Comparison of ENCODE assay signal across 1 cellular context in the genomic region with DNA sequence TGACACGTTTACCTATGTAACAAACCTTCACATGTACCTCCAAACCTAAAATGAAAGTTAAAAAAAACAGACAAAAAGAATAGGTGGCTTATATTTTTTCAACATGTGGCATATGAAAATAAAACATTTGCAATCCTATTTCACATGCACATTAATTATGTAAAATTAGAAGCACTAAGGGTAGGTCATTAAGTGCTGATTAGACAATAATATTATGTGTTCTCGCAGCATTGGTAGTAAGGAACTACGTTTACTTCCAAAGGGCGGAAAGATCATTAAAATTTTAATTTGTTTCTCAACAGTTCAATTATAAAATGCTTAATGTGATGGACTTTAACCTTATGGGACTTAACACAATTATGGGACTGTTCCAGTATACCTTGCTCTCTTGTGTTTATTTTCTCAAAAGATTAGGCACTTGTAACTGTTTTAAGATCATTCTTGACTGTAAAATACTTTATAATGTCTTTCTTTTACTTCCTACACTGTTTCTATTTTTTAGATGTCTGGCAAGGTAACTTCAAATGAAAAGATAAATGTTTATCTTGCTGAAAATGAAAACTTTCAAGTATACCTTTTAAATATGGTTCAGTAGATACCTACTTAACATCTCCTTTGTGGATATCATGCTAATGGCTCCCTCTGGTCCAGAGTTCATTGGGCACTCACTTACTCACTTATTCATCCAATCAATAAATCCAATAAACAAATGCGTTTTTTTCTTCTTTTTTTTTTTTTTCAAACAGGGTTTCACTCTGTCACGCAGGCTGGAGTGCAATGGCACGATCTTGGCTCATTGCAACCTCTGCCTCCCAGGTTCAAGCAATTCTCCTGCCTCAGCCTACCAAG.
A peak's percentile ranks its signal among the peaks of the same experiment; 100 is the strongest.
TF ChIP-seq lines count a peak whose summit lies in the region.

No MANE protein-coding gene starts in this region.

TF ChIP-seq in K562, 482 proteins besides CTCF, POLR2A, EP300 and RAD21 (continued from another document):
- TF ChIP-seq C11orf30 (IDR thresholded peaks at IDR 0.05; ENCODE audit: low read depth) (peak; percentile 7; the same call in 1 of the 2 replicates), ZNF316 (IDR thresholded peaks at IDR 0.05) (peak; percentile 49), MAFG (tag; conservative IDR thresholded peaks at IDR 0.05) (0 out of 2 replicates have a peak, but pooled peaks have one; percentile 30), ZNF561 (CRISPR knock-in tag; conservative IDR thresholded peaks at IDR 0.05) (no peak), MAFF (IDR thresholded peaks at IDR 0.05; ENCODE audit: low read length) (peak; percentile 31; the same call in 1 of the 2 replicates), MAFK (IDR thresholded peaks at IDR 0.05; ENCODE audit: low read length) (peak; percentile 39; the same call in 1 of the 2 replicates), ZNF24 (IDR thresholded peaks at IDR 0.05) (no peak), ZNF551 (CRISPR knock-in tag; IDR thresholded peaks at IDR 0.05) (no peak)
- TF ChIP-seq, protein P1, sequence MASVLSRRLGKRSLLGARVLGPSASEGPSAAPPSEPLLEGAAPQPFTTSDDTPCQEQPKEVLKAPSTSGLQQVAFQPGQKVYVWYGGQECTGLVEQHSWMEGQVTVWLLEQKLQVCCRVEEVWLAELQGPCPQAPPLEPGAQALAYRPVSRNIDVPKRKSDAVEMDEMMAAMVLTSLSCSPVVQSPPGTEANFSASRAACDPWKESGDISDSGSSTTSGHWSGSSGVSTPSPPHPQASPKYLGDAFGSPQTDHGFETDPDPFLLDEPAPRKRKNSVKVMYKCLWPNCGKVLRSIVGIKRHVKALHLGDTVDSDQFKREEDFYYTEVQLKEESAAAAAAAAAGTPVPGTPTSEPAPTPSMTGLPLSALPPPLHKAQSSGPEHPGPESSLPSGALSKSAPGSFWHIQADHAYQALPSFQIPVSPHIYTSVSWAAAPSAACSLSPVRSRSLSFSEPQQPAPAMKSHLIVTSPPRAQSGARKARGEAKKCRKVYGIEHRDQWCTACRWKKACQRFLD (CRISPR knock-in tag; IDR thresholded peaks at IDR 0.05) = no peak
